ENCODE assay signal across 1 cellular context in the genomic region with DNA sequence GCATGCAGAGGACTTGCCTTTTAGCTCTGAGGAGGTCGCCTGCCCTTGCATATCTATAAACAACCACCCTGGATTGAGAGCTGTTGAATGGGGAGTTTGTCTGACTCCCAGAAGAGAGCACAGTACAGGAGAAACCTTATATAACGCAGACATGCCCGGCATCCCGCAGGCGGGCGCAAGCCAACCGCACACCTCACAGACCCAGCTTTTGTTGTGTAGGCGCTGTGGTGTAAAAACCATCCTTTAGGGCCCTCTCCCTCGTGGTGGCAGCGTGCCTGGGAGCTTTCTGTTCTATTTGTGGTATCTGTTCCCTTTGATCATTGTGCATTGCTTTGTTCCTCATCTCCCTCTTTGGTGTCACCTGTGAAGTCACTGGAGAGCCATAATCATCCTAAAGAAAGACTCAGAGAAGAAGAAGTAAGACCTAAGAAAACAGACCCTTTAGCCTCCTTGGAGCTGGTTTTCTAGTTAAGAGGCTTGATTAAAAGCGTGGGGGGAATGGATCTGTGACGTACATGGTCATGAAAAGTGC.
A peak's percentile ranks its signal among the peaks of the same experiment; 100 is the strongest.
TF ChIP-seq lines count a peak whose summit lies in the region.

No MANE protein-coding gene starts in this region.

TF ChIP-seq in GM12878, 131 proteins besides CTCF, POLR2A, EP300 and RAD21 (continued from another document):
- TF ChIP-seq, protein P1, sequence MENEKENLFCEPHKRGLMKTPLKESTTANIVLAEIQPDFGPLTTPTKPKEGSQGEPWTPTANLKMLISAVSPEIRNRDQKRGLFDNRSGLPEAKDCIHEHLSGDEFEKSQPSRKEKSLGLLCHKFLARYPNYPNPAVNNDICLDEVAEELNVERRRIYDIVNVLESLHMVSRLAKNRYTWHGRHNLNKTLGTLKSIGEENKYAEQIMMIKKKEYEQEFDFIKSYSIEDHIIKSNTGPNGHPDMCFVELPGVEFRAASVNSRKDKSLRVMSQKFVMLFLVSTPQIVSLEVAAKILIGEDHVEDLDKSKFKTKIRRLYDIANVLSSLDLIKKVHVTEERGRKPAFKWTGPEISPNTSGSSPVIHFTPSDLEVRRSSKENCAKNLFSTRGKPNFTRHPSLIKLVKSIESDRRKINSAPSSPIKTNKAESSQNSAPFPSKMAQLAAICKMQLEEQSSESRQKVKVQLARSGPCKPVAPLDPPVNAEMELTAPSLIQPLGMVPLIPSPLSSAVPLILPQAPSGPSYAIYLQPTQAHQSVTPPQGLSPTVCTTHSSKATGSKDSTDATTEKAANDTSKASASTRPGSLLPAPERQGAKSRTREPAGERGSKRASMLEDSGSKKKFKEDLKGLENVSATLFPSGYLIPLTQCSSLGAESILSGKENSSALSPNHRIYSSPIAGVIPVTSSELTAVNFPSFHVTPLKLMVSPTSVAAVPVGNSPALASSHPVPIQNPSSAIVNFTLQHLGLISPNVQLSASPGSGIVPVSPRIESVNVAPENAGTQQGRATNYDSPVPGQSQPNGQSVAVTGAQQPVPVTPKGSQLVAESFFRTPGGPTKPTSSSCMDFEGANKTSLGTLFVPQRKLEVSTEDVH (IDR thresholded peaks at IDR 0.05; ENCODE audit: low read depth, partially characterized antibody), result peak; percentile 49
- peak; percentile 84; the same call in 1 of the 2 replicates for TF ChIP-seq GATAD2B (conservative IDR thresholded peaks at IDR 0.05; ENCODE audit: low read depth)
- TF ChIP-seq, protein P2, sequence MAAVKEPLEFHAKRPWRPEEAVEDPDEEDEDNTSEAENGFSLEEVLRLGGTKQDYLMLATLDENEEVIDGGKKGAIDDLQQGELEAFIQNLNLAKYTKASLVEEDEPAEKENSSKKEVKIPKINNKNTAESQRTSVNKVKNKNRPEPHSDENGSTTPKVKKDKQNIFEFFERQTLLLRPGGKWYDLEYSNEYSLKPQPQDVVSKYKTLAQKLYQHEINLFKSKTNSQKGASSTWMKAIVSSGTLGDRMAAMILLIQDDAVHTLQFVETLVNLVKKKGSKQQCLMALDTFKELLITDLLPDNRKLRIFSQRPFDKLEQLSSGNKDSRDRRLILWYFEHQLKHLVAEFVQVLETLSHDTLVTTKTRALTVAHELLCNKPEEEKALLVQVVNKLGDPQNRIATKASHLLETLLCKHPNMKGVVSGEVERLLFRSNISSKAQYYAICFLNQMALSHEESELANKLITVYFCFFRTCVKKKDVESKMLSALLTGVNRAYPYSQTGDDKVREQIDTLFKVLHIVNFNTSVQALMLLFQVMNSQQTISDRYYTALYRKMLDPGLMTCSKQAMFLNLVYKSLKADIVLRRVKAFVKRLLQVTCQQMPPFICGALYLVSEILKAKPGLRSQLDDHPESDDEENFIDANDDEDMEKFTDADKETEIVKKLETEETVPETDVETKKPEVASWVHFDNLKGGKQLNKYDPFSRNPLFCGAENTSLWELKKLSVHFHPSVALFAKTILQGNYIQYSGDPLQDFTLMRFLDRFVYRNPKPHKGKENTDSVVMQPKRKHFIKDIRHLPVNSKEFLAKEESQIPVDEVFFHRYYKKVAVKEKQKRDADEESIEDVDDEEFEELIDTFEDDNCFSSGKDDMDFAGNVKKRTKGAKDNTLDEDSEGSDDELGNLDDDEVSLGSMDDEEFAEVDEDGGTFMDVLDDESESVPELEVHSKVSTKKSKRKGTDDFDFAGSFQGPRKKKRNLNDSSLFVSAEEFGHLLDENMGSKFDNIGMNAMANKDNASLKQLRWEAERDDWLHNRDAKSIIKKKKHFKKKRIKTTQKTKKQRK (IDR thresholded peaks at IDR 0.05; ENCODE audit: low read depth, low read length), result no peak
- TF ChIP-seq, protein P3, sequence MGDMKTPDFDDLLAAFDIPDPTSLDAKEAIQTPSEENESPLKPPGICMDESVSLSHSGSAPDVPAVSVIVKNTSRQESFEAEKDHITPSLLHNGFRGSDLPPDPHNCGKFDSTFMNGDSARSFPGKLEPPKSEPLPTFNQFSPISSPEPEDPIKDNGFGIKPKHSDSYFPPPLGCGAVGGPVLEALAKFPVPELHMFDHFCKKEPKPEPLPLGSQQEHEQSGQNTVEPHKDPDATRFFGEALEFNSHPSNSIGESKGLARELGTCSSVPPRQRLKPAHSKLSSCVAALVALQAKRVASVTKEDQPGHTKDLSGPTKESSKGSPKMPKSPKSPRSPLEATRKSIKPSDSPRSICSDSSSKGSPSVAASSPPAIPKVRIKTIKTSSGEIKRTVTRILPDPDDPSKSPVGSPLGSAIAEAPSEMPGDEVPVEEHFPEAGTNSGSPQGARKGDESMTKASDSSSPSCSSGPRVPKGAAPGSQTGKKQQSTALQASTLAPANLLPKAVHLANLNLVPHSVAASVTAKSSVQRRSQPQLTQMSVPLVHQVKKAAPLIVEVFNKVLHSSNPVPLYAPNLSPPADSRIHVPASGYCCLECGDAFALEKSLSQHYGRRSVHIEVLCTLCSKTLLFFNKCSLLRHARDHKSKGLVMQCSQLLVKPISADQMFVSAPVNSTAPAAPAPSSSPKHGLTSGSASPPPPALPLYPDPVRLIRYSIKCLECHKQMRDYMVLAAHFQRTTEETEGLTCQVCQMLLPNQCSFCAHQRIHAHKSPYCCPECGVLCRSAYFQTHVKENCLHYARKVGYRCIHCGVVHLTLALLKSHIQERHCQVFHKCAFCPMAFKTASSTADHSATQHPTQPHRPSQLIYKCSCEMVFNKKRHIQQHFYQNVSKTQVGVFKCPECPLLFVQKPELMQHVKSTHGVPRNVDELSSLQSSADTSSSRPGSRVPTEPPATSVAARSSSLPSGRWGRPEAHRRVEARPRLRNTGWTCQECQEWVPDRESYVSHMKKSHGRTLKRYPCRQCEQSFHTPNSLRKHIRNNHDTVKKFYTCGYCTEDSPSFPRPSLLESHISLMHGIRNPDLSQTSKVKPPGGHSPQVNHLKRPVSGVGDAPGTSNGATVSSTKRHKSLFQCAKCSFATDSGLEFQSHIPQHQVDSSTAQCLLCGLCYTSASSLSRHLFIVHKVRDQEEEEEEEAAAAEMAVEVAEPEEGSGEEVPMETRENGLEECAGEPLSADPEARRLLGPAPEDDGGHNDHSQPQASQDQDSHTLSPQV (IDR thresholded peaks at IDR 0.05), result peak; percentile 67; the same call in 1 of the 2 replicates
- TF ChIP-seq, protein P4, sequence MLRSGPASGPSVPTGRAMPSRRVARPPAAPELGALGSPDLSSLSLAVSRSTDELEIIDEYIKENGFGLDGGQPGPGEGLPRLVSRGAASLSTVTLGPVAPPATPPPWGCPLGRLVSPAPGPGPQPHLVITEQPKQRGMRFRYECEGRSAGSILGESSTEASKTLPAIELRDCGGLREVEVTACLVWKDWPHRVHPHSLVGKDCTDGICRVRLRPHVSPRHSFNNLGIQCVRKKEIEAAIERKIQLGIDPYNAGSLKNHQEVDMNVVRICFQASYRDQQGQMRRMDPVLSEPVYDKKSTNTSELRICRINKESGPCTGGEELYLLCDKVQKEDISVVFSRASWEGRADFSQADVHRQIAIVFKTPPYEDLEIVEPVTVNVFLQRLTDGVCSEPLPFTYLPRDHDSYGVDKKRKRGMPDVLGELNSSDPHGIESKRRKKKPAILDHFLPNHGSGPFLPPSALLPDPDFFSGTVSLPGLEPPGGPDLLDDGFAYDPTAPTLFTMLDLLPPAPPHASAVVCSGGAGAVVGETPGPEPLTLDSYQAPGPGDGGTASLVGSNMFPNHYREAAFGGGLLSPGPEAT (IDR thresholded peaks at IDR 0.05; ENCODE audit: low read depth), result peak; percentile 94
- peak; percentile 80 for TF ChIP-seq NBN (IDR thresholded peaks at IDR 0.05)
- peak; percentile 50; the same call in 1 of the 3 replicates for TF ChIP-seq POU2F2 (IDR thresholded peaks at IDR 0.05; ENCODE audit: borderline replicate concordance, low read depth, low read length)
- TF ChIP-seq CREB1 (IDR thresholded peaks at IDR 0.05; ENCODE audit: low read depth), result peak; percentile 81
- TF ChIP-seq SP1 (IDR thresholded peaks at IDR 0.05; ENCODE audit: low read depth, low read length), result peak; percentile 24
TF ChIP-seq in GM12878: peak in this region for 51.
